Comparison of ENCODE assay signal across 1 cellular context in the genomic region with DNA sequence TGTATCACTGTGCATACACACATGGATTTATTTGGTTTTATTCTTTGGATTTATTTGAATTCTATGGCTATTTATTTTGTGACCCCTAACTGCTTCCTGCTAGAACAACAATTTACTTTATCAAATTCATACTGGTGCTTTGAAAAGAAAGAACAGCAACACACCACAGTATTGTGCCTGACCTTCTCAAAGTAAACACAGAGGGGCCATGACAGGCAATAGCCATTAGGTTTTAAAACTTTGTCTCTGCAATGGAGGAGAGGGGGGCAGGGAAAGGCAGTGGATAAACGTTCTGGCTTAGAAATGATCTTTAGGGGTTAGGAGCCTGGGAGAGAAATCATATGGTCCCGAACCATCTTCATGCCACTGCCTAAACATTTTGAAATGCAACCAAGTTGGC.
TF ChIP-seq lines count a peak whose summit lies in the region.

No MANE protein-coding gene starts in this region.

TF ChIP-seq in HepG2, 621 proteins besides CTCF, POLR2A, EP300 and RAD21 (continues in another document):
- no peak for TF ChIP-seq ASH2L (IDR thresholded peaks at IDR 0.05; ENCODE audit: insufficient read length, low read depth, low read length)
- TF ChIP-seq ZFP1 (CRISPR knock-in tag; IDR thresholded peaks at IDR 0.05) = no peak
- no peak for TF ChIP-seq CHD4 (IDR thresholded peaks at IDR 0.05; ENCODE audit: borderline replicate concordance, low read length)
- no peak for TF ChIP-seq ZNF17 (CRISPR knock-in tag; IDR thresholded peaks at IDR 0.05)
- no peak for TF ChIP-seq EZH2 (conservative IDR thresholded peaks at IDR 0.05; ENCODE audit: low read depth, low read length)
- TF ChIP-seq NFE2L2 (IDR thresholded peaks at IDR 0.05; ENCODE audit: low read length) = no peak
- TF ChIP-seq, protein P1, sequence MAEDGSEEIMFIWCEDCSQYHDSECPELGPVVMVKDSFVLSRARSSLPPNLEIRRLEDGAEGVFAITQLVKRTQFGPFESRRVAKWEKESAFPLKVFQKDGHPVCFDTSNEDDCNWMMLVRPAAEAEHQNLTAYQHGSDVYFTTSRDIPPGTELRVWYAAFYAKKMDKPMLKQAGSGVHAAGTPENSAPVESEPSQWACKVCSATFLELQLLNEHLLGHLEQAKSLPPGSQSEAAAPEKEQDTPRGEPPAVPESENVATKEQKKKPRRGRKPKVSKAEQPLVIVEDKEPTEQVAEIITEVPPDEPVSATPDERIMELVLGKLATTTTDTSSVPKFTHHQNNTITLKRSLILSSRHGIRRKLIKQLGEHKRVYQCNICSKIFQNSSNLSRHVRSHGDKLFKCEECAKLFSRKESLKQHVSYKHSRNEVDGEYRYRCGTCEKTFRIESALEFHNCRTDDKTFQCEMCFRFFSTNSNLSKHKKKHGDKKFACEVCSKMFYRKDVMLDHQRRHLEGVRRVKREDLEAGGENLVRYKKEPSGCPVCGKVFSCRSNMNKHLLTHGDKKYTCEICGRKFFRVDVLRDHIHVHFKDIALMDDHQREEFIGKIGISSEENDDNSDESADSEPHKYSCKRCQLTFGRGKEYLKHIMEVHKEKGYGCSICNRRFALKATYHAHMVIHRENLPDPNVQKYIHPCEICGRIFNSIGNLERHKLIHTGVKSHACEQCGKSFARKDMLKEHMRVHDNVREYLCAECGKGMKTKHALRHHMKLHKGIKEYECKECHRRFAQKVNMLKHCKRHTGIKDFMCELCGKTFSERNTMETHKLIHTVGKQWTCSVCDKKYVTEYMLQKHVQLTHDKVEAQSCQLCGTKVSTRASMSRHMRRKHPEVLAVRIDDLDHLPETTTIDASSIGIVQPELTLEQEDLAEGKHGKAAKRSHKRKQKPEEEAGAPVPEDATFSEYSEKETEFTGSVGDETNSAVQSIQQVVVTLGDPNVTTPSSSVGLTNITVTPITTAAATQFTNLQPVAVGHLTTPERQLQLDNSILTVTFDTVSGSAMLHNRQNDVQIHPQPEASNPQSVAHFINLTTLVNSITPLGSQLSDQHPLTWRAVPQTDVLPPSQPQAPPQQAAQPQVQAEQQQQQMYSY (CRISPR knock-in tag; IDR thresholded peaks at IDR 0.05) = no peak
- no peak for TF ChIP-seq MIXL1 (CRISPR knock-in tag; IDR thresholded peaks at IDR 0.05)
- TF ChIP-seq, protein P2, sequence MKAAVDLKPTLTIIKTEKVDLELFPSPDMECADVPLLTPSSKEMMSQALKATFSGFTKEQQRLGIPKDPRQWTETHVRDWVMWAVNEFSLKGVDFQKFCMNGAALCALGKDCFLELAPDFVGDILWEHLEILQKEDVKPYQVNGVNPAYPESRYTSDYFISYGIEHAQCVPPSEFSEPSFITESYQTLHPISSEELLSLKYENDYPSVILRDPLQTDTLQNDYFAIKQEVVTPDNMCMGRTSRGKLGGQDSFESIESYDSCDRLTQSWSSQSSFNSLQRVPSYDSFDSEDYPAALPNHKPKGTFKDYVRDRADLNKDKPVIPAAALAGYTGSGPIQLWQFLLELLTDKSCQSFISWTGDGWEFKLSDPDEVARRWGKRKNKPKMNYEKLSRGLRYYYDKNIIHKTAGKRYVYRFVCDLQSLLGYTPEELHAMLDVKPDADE (CRISPR knock-in tag; IDR thresholded peaks at IDR 0.05) = no peak
- TF ChIP-seq ZBTB8A (CRISPR knock-in tag; IDR thresholded peaks at IDR 0.05; ENCODE audit: borderline replicate concordance, low read depth) = no peak
- TF ChIP-seq, protein P3, sequence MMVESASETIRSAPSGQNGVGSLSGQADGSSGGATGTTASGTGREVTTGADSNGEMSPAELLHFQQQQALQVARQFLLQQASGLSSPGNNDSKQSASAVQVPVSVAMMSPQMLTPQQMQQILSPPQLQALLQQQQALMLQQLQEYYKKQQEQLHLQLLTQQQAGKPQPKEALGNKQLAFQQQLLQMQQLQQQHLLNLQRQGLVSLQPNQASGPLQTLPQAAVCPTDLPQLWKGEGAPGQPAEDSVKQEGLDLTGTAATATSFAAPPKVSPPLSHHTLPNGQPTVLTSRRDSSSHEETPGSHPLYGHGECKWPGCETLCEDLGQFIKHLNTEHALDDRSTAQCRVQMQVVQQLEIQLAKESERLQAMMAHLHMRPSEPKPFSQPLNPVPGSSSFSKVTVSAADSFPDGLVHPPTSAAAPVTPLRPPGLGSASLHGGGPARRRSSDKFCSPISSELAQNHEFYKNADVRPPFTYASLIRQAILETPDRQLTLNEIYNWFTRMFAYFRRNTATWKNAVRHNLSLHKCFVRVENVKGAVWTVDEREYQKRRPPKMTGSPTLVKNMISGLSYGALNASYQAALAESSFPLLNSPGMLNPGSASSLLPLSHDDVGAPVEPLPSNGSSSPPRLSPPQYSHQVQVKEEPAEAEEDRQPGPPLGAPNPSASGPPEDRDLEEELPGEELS (CRISPR knock-in tag; IDR thresholded peaks at IDR 0.05) = peak; percentile 64
- TF ChIP-seq, protein P4, sequence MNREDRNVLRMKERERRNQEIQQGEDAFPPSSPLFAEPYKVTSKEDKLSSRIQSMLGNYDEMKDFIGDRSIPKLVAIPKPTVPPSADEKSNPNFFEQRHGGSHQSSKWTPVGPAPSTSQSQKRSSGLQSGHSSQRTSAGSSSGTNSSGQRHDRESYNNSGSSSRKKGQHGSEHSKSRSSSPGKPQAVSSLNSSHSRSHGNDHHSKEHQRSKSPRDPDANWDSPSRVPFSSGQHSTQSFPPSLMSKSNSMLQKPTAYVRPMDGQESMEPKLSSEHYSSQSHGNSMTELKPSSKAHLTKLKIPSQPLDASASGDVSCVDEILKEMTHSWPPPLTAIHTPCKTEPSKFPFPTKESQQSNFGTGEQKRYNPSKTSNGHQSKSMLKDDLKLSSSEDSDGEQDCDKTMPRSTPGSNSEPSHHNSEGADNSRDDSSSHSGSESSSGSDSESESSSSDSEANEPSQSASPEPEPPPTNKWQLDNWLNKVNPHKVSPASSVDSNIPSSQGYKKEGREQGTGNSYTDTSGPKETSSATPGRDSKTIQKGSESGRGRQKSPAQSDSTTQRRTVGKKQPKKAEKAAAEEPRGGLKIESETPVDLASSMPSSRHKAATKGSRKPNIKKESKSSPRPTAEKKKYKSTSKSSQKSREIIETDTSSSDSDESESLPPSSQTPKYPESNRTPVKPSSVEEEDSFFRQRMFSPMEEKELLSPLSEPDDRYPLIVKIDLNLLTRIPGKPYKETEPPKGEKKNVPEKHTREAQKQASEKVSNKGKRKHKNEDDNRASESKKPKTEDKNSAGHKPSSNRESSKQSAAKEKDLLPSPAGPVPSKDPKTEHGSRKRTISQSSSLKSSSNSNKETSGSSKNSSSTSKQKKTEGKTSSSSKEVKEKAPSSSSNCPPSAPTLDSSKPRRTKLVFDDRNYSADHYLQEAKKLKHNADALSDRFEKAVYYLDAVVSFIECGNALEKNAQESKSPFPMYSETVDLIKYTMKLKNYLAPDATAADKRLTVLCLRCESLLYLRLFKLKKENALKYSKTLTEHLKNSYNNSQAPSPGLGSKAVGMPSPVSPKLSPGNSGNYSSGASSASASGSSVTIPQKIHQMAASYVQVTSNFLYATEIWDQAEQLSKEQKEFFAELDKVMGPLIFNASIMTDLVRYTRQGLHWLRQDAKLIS (CRISPR knock-in tag; IDR thresholded peaks at IDR 0.05) = no peak
- TF ChIP-seq, protein P5, sequence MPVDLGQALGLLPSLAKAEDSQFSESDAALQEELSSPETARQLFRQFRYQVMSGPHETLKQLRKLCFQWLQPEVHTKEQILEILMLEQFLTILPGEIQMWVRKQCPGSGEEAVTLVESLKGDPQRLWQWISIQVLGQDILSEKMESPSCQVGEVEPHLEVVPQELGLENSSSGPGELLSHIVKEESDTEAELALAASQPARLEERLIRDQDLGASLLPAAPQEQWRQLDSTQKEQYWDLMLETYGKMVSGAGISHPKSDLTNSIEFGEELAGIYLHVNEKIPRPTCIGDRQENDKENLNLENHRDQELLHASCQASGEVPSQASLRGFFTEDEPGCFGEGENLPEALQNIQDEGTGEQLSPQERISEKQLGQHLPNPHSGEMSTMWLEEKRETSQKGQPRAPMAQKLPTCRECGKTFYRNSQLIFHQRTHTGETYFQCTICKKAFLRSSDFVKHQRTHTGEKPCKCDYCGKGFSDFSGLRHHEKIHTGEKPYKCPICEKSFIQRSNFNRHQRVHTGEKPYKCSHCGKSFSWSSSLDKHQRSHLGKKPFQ (CRISPR knock-in tag; IDR thresholded peaks at IDR 0.05; ENCODE audit: insufficient replicate concordance) = no peak
- no peak for TF ChIP-seq STAT5B (CRISPR knock-in tag; IDR thresholded peaks at IDR 0.05)
- TF ChIP-seq KLF11 (CRISPR knock-in tag; IDR thresholded peaks at IDR 0.05) = no peak
- TF ChIP-seq, protein P6, sequence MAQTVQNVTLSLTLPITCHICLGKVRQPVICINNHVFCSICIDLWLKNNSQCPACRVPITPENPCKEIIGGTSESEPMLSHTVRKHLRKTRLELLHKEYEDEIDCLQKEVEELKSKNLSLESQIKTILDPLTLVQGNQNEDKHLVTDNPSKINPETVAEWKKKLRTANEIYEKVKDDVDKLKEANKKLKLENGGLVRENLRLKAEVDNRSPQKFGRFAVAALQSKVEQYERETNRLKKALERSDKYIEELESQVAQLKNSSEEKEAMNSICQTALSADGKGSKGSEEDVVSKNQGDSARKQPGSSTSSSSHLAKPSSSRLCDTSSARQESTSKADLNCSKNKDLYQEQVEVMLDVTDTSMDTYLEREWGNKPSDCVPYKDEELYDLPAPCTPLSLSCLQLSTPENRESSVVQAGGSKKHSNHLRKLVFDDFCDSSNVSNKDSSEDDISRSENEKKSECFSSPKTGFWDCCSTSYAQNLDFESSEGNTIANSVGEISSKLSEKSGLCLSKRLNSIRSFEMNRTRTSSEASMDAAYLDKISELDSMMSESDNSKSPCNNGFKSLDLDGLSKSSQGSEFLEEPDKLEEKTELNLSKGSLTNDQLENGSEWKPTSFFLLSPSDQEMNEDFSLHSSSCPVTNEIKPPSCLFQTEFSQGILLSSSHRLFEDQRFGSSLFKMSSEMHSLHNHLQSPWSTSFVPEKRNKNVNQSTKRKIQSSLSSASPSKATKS (CRISPR knock-in tag; IDR thresholded peaks at IDR 0.05) = no peak
- no peak for TF ChIP-seq FOXJ3 (CRISPR knock-in tag; IDR thresholded peaks at IDR 0.05; ENCODE audit: borderline replicate concordance)
- TF ChIP-seq PHF21A (CRISPR knock-in tag; IDR thresholded peaks at IDR 0.05) = no peak; the same call in 1 of the 2 replicates
- TF ChIP-seq, protein P7, sequence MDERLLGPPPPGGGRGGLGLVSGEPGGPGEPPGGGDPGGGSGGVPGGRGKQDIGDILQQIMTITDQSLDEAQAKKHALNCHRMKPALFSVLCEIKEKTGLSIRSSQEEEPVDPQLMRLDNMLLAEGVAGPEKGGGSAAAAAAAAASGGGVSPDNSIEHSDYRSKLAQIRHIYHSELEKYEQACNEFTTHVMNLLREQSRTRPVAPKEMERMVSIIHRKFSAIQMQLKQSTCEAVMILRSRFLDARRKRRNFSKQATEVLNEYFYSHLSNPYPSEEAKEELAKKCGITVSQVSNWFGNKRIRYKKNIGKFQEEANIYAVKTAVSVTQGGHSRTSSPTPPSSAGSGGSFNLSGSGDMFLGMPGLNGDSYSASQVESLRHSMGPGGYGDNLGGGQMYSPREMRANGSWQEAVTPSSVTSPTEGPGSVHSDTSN (CRISPR knock-in tag; IDR thresholded peaks at IDR 0.05) = no peak
- 0 out of 2 replicates have a peak, but pooled peaks have one; percentile 12 for TF ChIP-seq SMC3 (IDR thresholded peaks at IDR 0.05; ENCODE audit: low read length)
- TF ChIP-seq, protein P8, sequence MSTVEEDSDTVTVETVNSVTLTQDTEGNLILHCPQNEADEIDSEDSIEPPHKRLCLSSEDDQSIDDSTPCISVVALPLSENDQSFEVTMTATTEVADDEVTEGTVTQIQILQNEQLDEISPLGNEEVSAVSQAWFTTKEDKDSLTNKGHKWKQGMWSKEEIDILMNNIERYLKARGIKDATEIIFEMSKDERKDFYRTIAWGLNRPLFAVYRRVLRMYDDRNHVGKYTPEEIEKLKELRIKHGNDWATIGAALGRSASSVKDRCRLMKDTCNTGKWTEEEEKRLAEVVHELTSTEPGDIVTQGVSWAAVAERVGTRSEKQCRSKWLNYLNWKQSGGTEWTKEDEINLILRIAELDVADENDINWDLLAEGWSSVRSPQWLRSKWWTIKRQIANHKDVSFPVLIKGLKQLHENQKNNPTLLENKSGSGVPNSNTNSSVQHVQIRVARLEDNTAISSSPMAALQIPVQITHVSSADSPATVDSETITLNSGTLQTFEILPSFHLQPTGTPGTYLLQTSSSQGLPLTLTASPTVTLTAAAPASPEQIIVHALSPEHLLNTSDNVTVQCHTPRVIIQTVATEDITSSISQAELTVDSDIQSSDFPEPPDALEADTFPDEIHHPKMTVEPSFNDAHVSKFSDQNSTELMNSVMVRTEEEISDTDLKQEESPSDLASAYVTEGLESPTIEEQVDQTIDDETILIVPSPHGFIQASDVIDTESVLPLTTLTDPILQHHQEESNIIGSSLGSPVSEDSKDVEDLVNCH (CRISPR knock-in tag; IDR thresholded peaks at IDR 0.05) = no peak
- no peak for TF ChIP-seq NCOR1 (IDR thresholded peaks at IDR 0.05; ENCODE audit: borderline replicate concordance, low read length)
- TF ChIP-seq CHCHD3 (CRISPR knock-in tag; IDR thresholded peaks at IDR 0.05) = no peak
- TF ChIP-seq POGZ (CRISPR knock-in tag; IDR thresholded peaks at IDR 0.05) = peak; percentile 75
- no peak for TF ChIP-seq NRL (CRISPR knock-in tag; IDR thresholded peaks at IDR 0.05; ENCODE audit: borderline replicate concordance)
- no peak for TF ChIP-seq ZNF761 (CRISPR knock-in tag; conservative IDR thresholded peaks at IDR 0.05)
- TF ChIP-seq KAT8 (CRISPR knock-in tag; IDR thresholded peaks at IDR 0.05) = peak; percentile 48; the same call in 1 of the 2 replicates
- TF ChIP-seq, protein P9, sequence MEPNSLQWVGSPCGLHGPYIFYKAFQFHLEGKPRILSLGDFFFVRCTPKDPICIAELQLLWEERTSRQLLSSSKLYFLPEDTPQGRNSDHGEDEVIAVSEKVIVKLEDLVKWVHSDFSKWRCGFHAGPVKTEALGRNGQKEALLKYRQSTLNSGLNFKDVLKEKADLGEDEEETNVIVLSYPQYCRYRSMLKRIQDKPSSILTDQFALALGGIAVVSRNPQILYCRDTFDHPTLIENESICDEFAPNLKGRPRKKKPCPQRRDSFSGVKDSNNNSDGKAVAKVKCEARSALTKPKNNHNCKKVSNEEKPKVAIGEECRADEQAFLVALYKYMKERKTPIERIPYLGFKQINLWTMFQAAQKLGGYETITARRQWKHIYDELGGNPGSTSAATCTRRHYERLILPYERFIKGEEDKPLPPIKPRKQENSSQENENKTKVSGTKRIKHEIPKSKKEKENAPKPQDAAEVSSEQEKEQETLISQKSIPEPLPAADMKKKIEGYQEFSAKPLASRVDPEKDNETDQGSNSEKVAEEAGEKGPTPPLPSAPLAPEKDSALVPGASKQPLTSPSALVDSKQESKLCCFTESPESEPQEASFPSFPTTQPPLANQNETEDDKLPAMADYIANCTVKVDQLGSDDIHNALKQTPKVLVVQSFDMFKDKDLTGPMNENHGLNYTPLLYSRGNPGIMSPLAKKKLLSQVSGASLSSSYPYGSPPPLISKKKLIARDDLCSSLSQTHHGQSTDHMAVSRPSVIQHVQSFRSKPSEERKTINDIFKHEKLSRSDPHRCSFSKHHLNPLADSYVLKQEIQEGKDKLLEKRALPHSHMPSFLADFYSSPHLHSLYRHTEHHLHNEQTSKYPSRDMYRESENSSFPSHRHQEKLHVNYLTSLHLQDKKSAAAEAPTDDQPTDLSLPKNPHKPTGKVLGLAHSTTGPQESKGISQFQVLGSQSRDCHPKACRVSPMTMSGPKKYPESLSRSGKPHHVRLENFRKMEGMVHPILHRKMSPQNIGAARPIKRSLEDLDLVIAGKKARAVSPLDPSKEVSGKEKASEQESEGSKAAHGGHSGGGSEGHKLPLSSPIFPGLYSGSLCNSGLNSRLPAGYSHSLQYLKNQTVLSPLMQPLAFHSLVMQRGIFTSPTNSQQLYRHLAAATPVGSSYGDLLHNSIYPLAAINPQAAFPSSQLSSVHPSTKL (CRISPR knock-in tag; IDR thresholded peaks at IDR 0.05) = peak; percentile 65
- TF ChIP-seq EHMT2 (IDR thresholded peaks at IDR 0.05; ENCODE audit: borderline replicate concordance, low read depth, low read length) = no peak
- no peak for TF ChIP-seq ZNF333 (CRISPR knock-in tag; IDR thresholded peaks at IDR 0.05; ENCODE audit: borderline replicate concordance)
- no peak for TF ChIP-seq SNAI1 (CRISPR knock-in tag; IDR thresholded peaks at IDR 0.05; ENCODE audit: borderline replicate concordance)
- no peak for TF ChIP-seq SOX13 (IDR thresholded peaks at IDR 0.05)
- TF ChIP-seq SOX13 (CRISPR knock-in tag; conservative IDR thresholded peaks at IDR 0.05 in 1 of 2, IDR thresholded peaks at IDR 0.05 in 1 of 2) = peak in 1 of 2 experiments; percentile 82; a peak in 2 of 4 replicates
- no peak for TF ChIP-seq ZNF510 (CRISPR knock-in tag; IDR thresholded peaks at IDR 0.05; ENCODE audit: low read depth)
